8 cellular contexts compared by ENCODE assay signal in genomic region chr7:139645572-139646523, GRCh38.
DNase-seq lines count a peak whose midpoint lies in the region; ATAC-seq and TF ChIP-seq lines count a peak whose summit lies in the region.

No MANE protein-coding gene starts in this region.

- no peaks in the 10 kb centered on the region for H3K27me3 ChIP-seq in Peyer's patch

- ATAC-seq in activated T-cell treated with anti-CD3 and anti-CD28 coated beads, Interleukin-2, amount 50 U/mL, for 72 hours (replicated peaks in 1 of 2): peak in 1 of 2 donors; percentile 41
- no peak for ATAC-seq in GM21786 (IDR thresholded peaks at IDR 0.05; ENCODE audit: unreplicated experiment)

- H3K27ac ChIP-seq in Peyer's patch: peak overlapping the region in 2 of 4 donors; percentile 63 to 80

- peak overlapping the region in 1 of 2 donors; percentile 29 for H3K4me3 Mint-ChIP-seq in activated T-cell treated with anti-CD3 and anti-CD28 coated beads, Interleukin-2, amount 50 U/mL, for 72 hours
- no peak overlapping the region for H3K4me3 Mint-ChIP-seq in nephron progenitor cell

- TF ChIP-seq CTCF in LNCAP (IDR thresholded peaks at IDR 0.05) (peak; percentile 89), Peyer's patch (IDR thresholded peaks at IDR 0.05) (peak; percentile 91 to 96 (median 94)), fibroblast of mammary gland (conservative IDR thresholded peaks at IDR 0.05; ENCODE audit: control insufficient read depth, insufficient read depth, low read depth, low read length) (peak; percentile 98), nephron progenitor cell (IDR thresholded peaks at IDR 0.05) (peak; percentile 83)

- no peaks in the 10 kb centered on the region for H3K27me3 Mint-ChIP-seq in activated T-cell treated with anti-CD3 and anti-CD28 coated beads, Interleukin-2, amount 50 U/mL, for 72 hours (ENCODE audit: low read depth)
- H3K27me3 Mint-ChIP-seq in nephron progenitor cell (ENCODE audit: low read depth, poor library complexity): peaks cover 3% of the 10 kb centered on the region

- peaks cover 77% of the 10 kb centered on the region for H3K4me1 Mint-ChIP-seq in activated T-cell treated with anti-CD3 and anti-CD28 coated beads, Interleukin-2, amount 50 U/mL, for 72 hours (ENCODE audit: low read depth)
- peaks cover 56% of the 10 kb centered on the region for H3K4me1 Mint-ChIP-seq in nephron progenitor cell

- H3K36me3 ChIP-seq in Peyer's patch: peaks cover 0 to 7% (median 0%) of the 10 kb centered on the region in 3 donors

- H3K36me3 Mint-ChIP-seq in activated T-cell treated with anti-CD3 and anti-CD28 coated beads, Interleukin-2, amount 50 U/mL, for 72 hours (ENCODE audit: insufficient read depth in 2 of 2): no peaks in the 10 kb centered on the region
- H3K36me3 Mint-ChIP-seq in nephron progenitor cell (ENCODE audit: low read depth): peaks cover 8% of the 10 kb centered on the region

- H3K27ac Mint-ChIP-seq in activated T-cell treated with anti-CD3 and anti-CD28 coated beads, Interleukin-2, amount 50 U/mL, for 72 hours: peak overlapping the region; percentile 6
- H3K27ac Mint-ChIP-seq in nephron progenitor cell: no peak overlapping the region

- H3K4me1 ChIP-seq in Peyer's patch: peaks cover 0 to 23% (median 12%) of the 10 kb centered on the region in 4 donors

- H3K4me3 ChIP-seq in Peyer's patch (no peak overlapping the region), fibroblast of mammary gland (ENCODE audit: control insufficient read depth, low read depth, low read length) (no peak overlapping the region)

- H3K9me3 ChIP-seq in Peyer's patch: no peaks in the 10 kb centered on the region

- H3K9me3 Mint-ChIP-seq in activated T-cell treated with anti-CD3 and anti-CD28 coated beads, Interleukin-2, amount 50 U/mL, for 72 hours: no peaks in the 10 kb centered on the region
- H3K9me3 Mint-ChIP-seq in nephron progenitor cell: no peaks in the 10 kb centered on the region

- DNase-seq in DMS 273 treated with DMSO at 0.1 percent for 48 hours (lab: John Stamatoyannopoulos, UW): peak; percentile 18
- DNase-seq in Peyer's patch: peak; percentile 83 to 94 (median 85)
- peak; percentile 80 to 86 for DNase-seq in activated T-cell treated with anti-CD3 and anti-CD28 coated beads, Interleukin-2, amount 50 U/mL, for 72 hours
- peak; percentile 90 for DNase-seq in fibroblast of mammary gland (ENCODE audit: low read depth)
- DNase-seq in nephron progenitor cell: peak; percentile 89
- peak; percentile 67 to 90 (median 77) for DNase-seq in stimulated activated naive CD4-positive, alpha-beta T cell (lab: John Stamatoyannopoulos, UW)

- TF ChIP-seq POLR2A in Peyer's patch (IDR thresholded peaks at IDR 0.05): no peak

Comparison
In these comparisons a context has a peak if more than half of its experiments do, and no peak if none do; other contexts are left out.
1. DNase-seq: peak in every context shown above with its lines; median percentile 90 in fibroblast of mammary gland; 89 in nephron progenitor cell; 85 in Peyer's patch; 83 in activated T-cell treated with anti-CD3 and anti-CD28 coated beads, Interleukin-2, amount 50 U/mL, for 72 hours; 77 in stimulated activated naive CD4-positive, alpha-beta T cell; 18 in DMS 273 treated with DMSO at 0.1 percent for 48 hours.